ENCODE assay signal across 29 cellular contexts in the genomic region with DNA sequence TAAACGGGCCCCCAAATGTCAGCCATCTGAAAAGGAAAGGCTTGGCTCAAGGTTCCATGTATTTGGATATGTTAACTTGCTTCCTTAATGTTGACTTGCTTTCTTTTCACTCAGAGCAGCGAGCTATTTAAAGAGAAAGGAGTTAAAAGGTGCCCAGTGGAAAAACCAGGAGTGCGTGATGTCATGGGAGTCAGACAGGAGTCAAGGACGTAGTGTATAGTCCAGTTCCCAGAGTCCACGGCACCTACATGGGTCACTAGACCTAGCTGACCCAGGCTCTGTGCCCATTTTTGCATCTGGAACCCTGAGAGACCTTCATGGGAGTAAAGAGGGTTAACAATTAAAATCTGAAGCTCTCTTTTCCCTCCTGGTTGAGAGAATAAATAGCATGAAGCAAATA. TPM values are rescaled to one million over a fixed set of nuclear protein-coding genes. Genes with fewer than 3 reads are reported as not detected.
A peak's percentile ranks its signal among the peaks of the same experiment; 100 is the strongest.
DNase-seq lines count a peak whose midpoint lies in the region; ATAC-seq, FAIRE-seq and TF ChIP-seq lines count a peak whose summit lies in the region.
"Had no signal": no experiment of that assay in that cellular context is flagged by ENCODE, and none has a peak within 500 bp of the region (broad histone marks: within the 10 kb centered on the region; RNA-seq: fewer than 3 reads in every experiment).

No MANE protein-coding gene starts in this region.

- no peak for ATAC-seq in PC-3
- no peak for ATAC-seq in HG03565 (IDR thresholded peaks at IDR 0.05; ENCODE audit: unreplicated experiment)

- H3K4me1 Mint-ChIP-seq in neural progenitor cell (peaks cover 14% of the 10 kb centered on the region), nephron progenitor cell (peaks cover 23% of the 10 kb centered on the region)
- H3K4me1 Mint-ChIP-seq: CD14-positive monocyte had no signal

- no peak overlapping the region for H3K9ac ChIP-seq in PC-3 (ENCODE audit: low read length)
- H3K9ac ChIP-seq in kidney (ENCODE audit: low read length in 2 of 2), result peak overlapping the region in 1 of 2 donors; percentile 57
- H3K9ac ChIP-seq in neural progenitor cell, result no peak overlapping the region

- no peaks in the 10 kb centered on the region for H3F3A ChIP-seq in PC-3 (ENCODE audit: low read length, unreplicated experiment)
- peaks cover 3% of the 10 kb centered on the region for H3F3A ChIP-seq in neural progenitor cell (ENCODE audit: low read depth)

- H3K36me3 ChIP-seq in PC-3 (ENCODE audit: low read depth, low read length) (no peaks in the 10 kb centered on the region), kidney (ENCODE audit: control insufficient read depth in 1 of 2, insufficient read depth in 2 of 2, low read length in 2 of 2) (peaks cover under 1 to 20% of the 10 kb centered on the region in 2 donors), neural progenitor cell (no peaks in the 10 kb centered on the region), tibial artery (no peaks in the 10 kb centered on the region)
- H3K36me3 ChIP-seq: MG63, SJSA1 had no signal

- FAIRE-seq in kidney (lab: Jason Lieb, UNC), result no peak
- FAIRE-seq: HTR-8/SVneo had no signal

- CTCF ChIA-PET in PC-3 (lab: Charles Lee), result interaction anchor here (0.9 kb wide), 1 partner anchor 51 kb away, joined by 4 read pairs; no protein-coding TSS in a partner anchor

- H3K9me3 ChIP-seq in PC-3 (ENCODE audit: low read length) (no peaks in the 10 kb centered on the region), kidney (ENCODE audit: control insufficient read depth in 1 of 2, low read length in 2 of 2) (no peaks in the 10 kb centered on the region), neural progenitor cell (ENCODE audit: low read depth) (no peaks in the 10 kb centered on the region), tibial artery (no peaks in the 10 kb centered on the region)
- H3K9me3 ChIP-seq: MG63, SJSA1 had no signal

- H3K9me3 Mint-ChIP-seq in neural progenitor cell, result no peaks in the 10 kb centered on the region
- no peaks in the 10 kb centered on the region for H3K9me3 Mint-ChIP-seq in nephron progenitor cell
- H3K9me3 Mint-ChIP-seq: CD14-positive monocyte; CD8-positive, alpha-beta memory T cell; GM23338; H9 had no signal

- H3K27ac ChIP-seq in PC-3 (ENCODE audit: low read length) (no peak overlapping the region), kidney (ENCODE audit: low read depth in 2 of 2, low read length in 2 of 2) (peak overlapping the region; percentile 85 to 86), neural progenitor cell (no peak overlapping the region), tibial artery (peak overlapping the region; percentile 59 to 67)
- H3K27ac ChIP-seq: PC-9, SJSA1 had no signal

- no peak overlapping the region for H3K4me2 ChIP-seq in PC-3 (ENCODE audit: low read length)
- no peak overlapping the region for H3K4me2 ChIP-seq in neural progenitor cell
- H3K4me2 ChIP-seq: GM23338, PC-9 had no signal

- H3K4me1 ChIP-seq in PC-3 (ENCODE audit: insufficient read depth, low read length) (peaks cover 24% of the 10 kb centered on the region), kidney (ENCODE audit: control insufficient read depth in 1 of 2, insufficient read depth in 1 of 2, low read depth in 1 of 2, low read length in 2 of 2) (peaks cover 32 to 44% of the 10 kb centered on the region in 2 donors), neural progenitor cell (peaks cover 11% of the 10 kb centered on the region), tibial artery (peaks cover 0 to 41% (median 23%) of the 10 kb centered on the region in 4 donors)

- intact Hi-C loops in PC-3 (cut with micrococcal nuclease), result no loop called here
- intact Hi-C loops in kidney (cut with DNase I), result no loop called here
- intact Hi-C loops in tibial artery (cut with DNase I; ENCODE audit: low total_unique reads), result no loop called here

- peaks cover 3% of the 10 kb centered on the region for H3K27me3 Mint-ChIP-seq in neural progenitor cell (ENCODE audit: insufficient read depth, low read depth)
- H3K27me3 Mint-ChIP-seq in nephron progenitor cell (ENCODE audit: low read depth, poor library complexity), result peaks cover 23% of the 10 kb centered on the region

- DNase-seq in PC-3 (no peak), kidney (no peak), neural progenitor cell (ENCODE audit: low spot score) (no peak), tibial artery (no peak), medulla oblongata (ENCODE audit: extremely low spot score) (no peak), HUDEP-2 (lab: John Stamatoyannopoulos, UW; ENCODE audit: unreplicated experiment in 76 of 76) (no peak), nephron progenitor cell (no peak)
- DNase-seq: Calu3; DMS153; IMR-90; KG1; MG63; NCI-H1694; NCI-H2029 treated with DMSO at 0.1 percent for 48 hours; NCI-H446 treated with DMSO at 0.1 percent for 48 hours; NCI-H526; NCI-H82; NK-92 treated with Interleukin-12 subunit alpha and Interleukin-12 subunit beta, amount 100 ng/mL, for 24 hours; PC-9; Right ventricle myocardium superior had no signal

- H3K4me3 Mint-ChIP-seq in neural progenitor cell, result no peak overlapping the region
- no peak overlapping the region for H3K4me3 Mint-ChIP-seq in nephron progenitor cell
- H3K4me3 Mint-ChIP-seq: B cell; CD14-positive monocyte; CD8-positive, alpha-beta memory T cell; GM23338; H9 had no signal

- H3K9me2 ChIP-seq in PC-3 (replicated peaks; ENCODE audit: low read length), result no peaks in the 10 kb centered on the region

- no peaks in the 10 kb centered on the region for H3K27me3 ChIP-seq in PC-3 (ENCODE audit: low read length)
- no peaks in the 10 kb centered on the region for H3K27me3 ChIP-seq in neural progenitor cell
- H3K27me3 ChIP-seq in tibial artery, result no peaks in the 10 kb centered on the region
- H3K27me3 ChIP-seq: MG63, SJSA1 had no signal

- H3K4me3 ChIP-seq in PC-3 (ENCODE audit: low read length), result no peak overlapping the region
- peak overlapping the region in 1 of 2 donors; percentile 5 for H3K4me3 ChIP-seq in kidney (ENCODE audit: low read length in 2 of 2)
- no peak overlapping the region for H3K4me3 ChIP-seq in neural progenitor cell
- H3K4me3 ChIP-seq in tibial artery, result no peak overlapping the region
- H3K4me3 ChIP-seq: GM23338, MG63, PC-9, SJSA1 had no signal

- no TSS peak for BruUV-seq in PC-3 (replicated peaks; lab: Mats Ljungman, UMichigan)

- H3K36me3 Mint-ChIP-seq in neural progenitor cell, result no peaks in the 10 kb centered on the region
- H3K36me3 Mint-ChIP-seq in nephron progenitor cell (ENCODE audit: low read depth), result no peaks in the 10 kb centered on the region
- H3K36me3 Mint-ChIP-seq: CD14-positive monocyte; CD8-positive, alpha-beta memory T cell had no signal

- H4K20me1 ChIP-seq in PC-3 (ENCODE audit: low read length) (no peaks in the 10 kb centered on the region), neural progenitor cell (ENCODE audit: low read depth) (no peaks in the 10 kb centered on the region)

- no peak overlapping the region for H3K27ac Mint-ChIP-seq in neural progenitor cell
- no peak overlapping the region for H3K27ac Mint-ChIP-seq in nephron progenitor cell
- H3K27ac Mint-ChIP-seq: B cell had no signal

- no peak for TF ChIP-seq CTCF in PC-3 (conservative IDR thresholded peaks at IDR 0.05; ENCODE audit: low read depth, low read length)
- no peak for TF ChIP-seq CTCF in kidney (IDR thresholded peaks at IDR 0.05; ENCODE audit: borderline replicate concordance, extremely low read depth, insufficient read depth)
- TF ChIP-seq CTCF in neural progenitor cell (IDR thresholded peaks at IDR 0.05), result no peak
- no peak for TF ChIP-seq CTCF in tibial artery (IDR thresholded peaks at IDR 0.05)
- no peak for TF ChIP-seq CTCF in nephron progenitor cell (IDR thresholded peaks at IDR 0.05)

- no peaks in the 10 kb centered on the region for H3K79me2 ChIP-seq in PC-3 (ENCODE audit: low read length)
- H3K79me2 ChIP-seq in neural progenitor cell (ENCODE audit: low read depth), result no peaks in the 10 kb centered on the region

- POLR2A ChIA-PET in PC-3 (lab: Charles Lee; ENCODE audit: unreplicated experiment), result no interaction called here

- H2AFZ ChIP-seq in PC-3 (ENCODE audit: low read length) (0 out of 2 replicates have a peak overlapping the region, but pooled peaks have one; percentile 12), neural progenitor cell (replicated peaks) (peak overlapping the region; percentile 4)
- H2AFZ ChIP-seq: GM23338, PC-9 had no signal

RNA-seq across cellular contexts. Expression of a gene that starts 19.8 kb away (rescaled TPM):
- total RNA-seq in PC-3 (2014; rRNA removed), result 0.22 TPM in 1 of 2 replicates, not detected in the other
- 241 TPM for total RNA-seq in kidney
- polyA plus RNA-seq in kidney (ENCODE audit: insufficient read depth, low read depth, low replicate concordance), result 435 TPM
- 0.22 and 0.56 TPM in 2 replicates for total RNA-seq in neural progenitor cell (ENCODE audit: low replicate concordance)
- total RNA-seq: A673, IMR-90, PC-9, Right ventricle myocardium superior, SJSA1 had no signal
- polyA plus RNA-seq: CD14-positive monocyte, IMR-90 had no signal

Comparison
In these comparisons a context has a peak if more than half of its experiments do, and no peak if none do; other contexts are left out.
1. H3K27ac ChIP-seq: peak in kidney (2 of 2) and tibial artery (2 of 2); none in PC-3 (single experiment) and neural progenitor cell (single experiment).
2. RNA of a gene that starts 19.8 kb away (total RNA-seq): 241 TPM in kidney (single experiment); 0.22 to 0.56 TPM in neural progenitor cell and 0.22 TPM in PC-3; every median in the first group is over 100 times any median in the second.